8 cellular contexts compared by ENCODE assay signal in genomic region chr7:1530946-1531262, GRCh38. TPM values are rescaled to one million over a fixed set of nuclear protein-coding genes. Genes with fewer than 3 reads are reported as not detected.
DNase-seq lines count a peak whose midpoint lies in the region; ATAC-seq and TF ChIP-seq lines count a peak whose summit lies in the region.

No MANE protein-coding gene starts in this region.

- DNase-seq in stimulated activated CD8-positive, alpha-beta memory T cell treated with anti-CD3 and anti-CD28 coated beads, Interleukin-12 subunit alpha, Interleukin-12 subunit beta, amount 100 ng/mL, for 4 hours (ENCODE audit: low read depth), result peak; percentile 43
- no peak for DNase-seq in stimulated activated CD8-positive, alpha-beta memory T cell treated with anti-CD3 and anti-CD28 coated beads, Interleukin-4, amount 100 ng/mL, for 48 hours
- DNase-seq in RWPE2 (ENCODE audit: low spot score), result no peak
- DNase-seq in left lung, result no peak
- no peak for DNase-seq in stimulated activated naive CD4-positive, alpha-beta T cell treated with Interleukin-2 at 50 U/mL for 16 hours (lab: John Stamatoyannopoulos, UW)
- no peak for DNase-seq in chondrocyte (ENCODE audit: low spot score)
- no peak for DNase-seq in middle frontal gyrus (ENCODE audit: extremely low spot score, low spot score)

- no peaks in the 10 kb centered on the region for H3K9me3 Mint-ChIP-seq in chondrocyte (ENCODE audit: low read depth)

- H3K4me1 ChIP-seq in RWPE2 (ENCODE audit: insufficient read depth, poor library complexity, severe bottlenecking) (peaks cover 18% of the 10 kb centered on the region), left lung (peaks cover 21 to 52% of the 10 kb centered on the region in 2 donors)

- H3K4me1 Mint-ChIP-seq in chondrocyte (ENCODE audit: low read depth), result peaks cover 34% of the 10 kb centered on the region

- ATAC-seq in RWPE2 (ENCODE audit: low read depth) (no peak), left lung (no peak), GM18873 (IDR thresholded peaks at IDR 0.05; ENCODE audit: low FRiP score, unreplicated experiment) (no peak)

- H3K36me3 ChIP-seq in RWPE2 (ENCODE audit: low read depth) (0 out of 2 replicates have a peak, but pooled peaks cover 3% of the 10 kb centered on the region), left lung (peaks cover 0 to 10% of the 10 kb centered on the region in 2 donors)

- no peak for TF ChIP-seq CTCF in RWPE2 (IDR thresholded peaks at IDR 0.05; ENCODE audit: poor library complexity, severe bottlenecking)
- no peak for TF ChIP-seq CTCF in left lung (IDR thresholded peaks at IDR 0.05)
- TF ChIP-seq CTCF in chondrocyte (IDR thresholded peaks at IDR 0.05), result no peak

- H3K4me3 ChIP-seq in RWPE2 (ENCODE audit: severe bottlenecking) (peak overlapping the region; percentile 58), left lung (peak overlapping the region; percentile 56 to 67)

- no peak overlapping the region for H3K27ac Mint-ChIP-seq in chondrocyte (ENCODE audit: unreplicated experiment)

- H3K27me3 ChIP-seq in RWPE2 (ENCODE audit: insufficient read depth, poor library complexity, severe bottlenecking) (no peaks in the 10 kb centered on the region), left lung (no peaks in the 10 kb centered on the region)

- H3K27ac ChIP-seq in RWPE2 (ENCODE audit: poor library complexity, severe bottlenecking) (peak overlapping the region; percentile 92), left lung (peak overlapping the region; percentile 89 to 99)

- H3K27me3 Mint-ChIP-seq in chondrocyte (ENCODE audit: low read depth), result peaks cover 5% of the 10 kb centered on the region

- intact Hi-C loops in left lung (cut with DNase I), result no loop called here

- H3K36me3 Mint-ChIP-seq in chondrocyte (ENCODE audit: low read depth), result no peaks in the 10 kb centered on the region

- no peak overlapping the region for H3K4me3 Mint-ChIP-seq in chondrocyte (ENCODE audit: unreplicated experiment)

- H3K9me3 ChIP-seq in RWPE2 (ENCODE audit: severe bottlenecking) (no peaks in the 10 kb centered on the region), left lung (no peaks in the 10 kb centered on the region)

RNA-seq across cellular contexts. Expression of gene MAFK, which starts 0.4 kb away (rescaled TPM):
- total RNA-seq in left lung (10 to 100 TPM; 36.8 to 49.7 TPM), chondrocyte (21.4 to 36.1 TPM (median 35.9 TPM) in 3 replicates)

RNA-seq across cellular contexts. Expression of gene TMEM184A, which starts 25.1 kb away (rescaled TPM):
- total RNA-seq in left lung, result 1 to 10 TPM; 7.9 to 9.7 TPM
- 0.07 to 0.22 TPM (median 0.15 TPM) in 3 replicates for total RNA-seq in chondrocyte

RNA-seq across cellular contexts. Expression of gene INTS1, which starts 26.7 kb away (rescaled TPM):
- total RNA-seq in left lung (10 to 100 TPM; 70.1 to 80.9 TPM), chondrocyte (74.8 to 94.4 TPM (median 80.4 TPM) in 3 replicates)

RNA-seq across cellular contexts. Expression of gene PSMG3, which starts 38.9 kb away (rescaled TPM):
- total RNA-seq in left lung, result 10 to 100 TPM; 22.4 to 25.3 TPM
- 29.9 to 31.9 TPM (median 31.7 TPM) in 3 replicates for total RNA-seq in chondrocyte
